ENCODE assay signal across 29 cellular contexts in the genomic region with DNA sequence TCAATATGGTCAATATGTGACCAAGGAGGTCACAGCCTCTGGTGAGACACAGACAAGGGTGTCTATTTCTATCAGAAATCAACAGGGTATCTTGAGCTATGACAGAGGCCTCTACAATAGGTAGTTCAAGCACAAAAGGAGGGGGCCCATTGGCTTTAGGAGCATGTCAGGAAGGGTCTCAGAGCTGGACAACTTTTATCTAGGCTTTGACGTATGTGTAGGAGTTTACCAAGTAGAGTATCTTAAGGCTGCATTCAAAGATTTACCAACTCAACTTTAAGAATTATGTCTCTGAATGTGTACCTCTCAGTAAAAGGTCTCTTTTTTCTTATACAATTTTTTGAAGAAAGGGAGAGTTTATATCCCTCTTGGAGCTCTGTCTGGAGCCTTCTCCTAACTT.
"Had no signal": no experiment of that assay in that cellular context is flagged by ENCODE, and none has a peak within 500 bp of the region (broad histone marks: within the 10 kb centered on the region; RNA-seq: fewer than 3 reads in every experiment).

No MANE protein-coding gene starts in this region.

- H3K27me3 ChIP-seq: pancreas, right lobe of liver, sigmoid colon, testis, tibial artery, upper lobe of left lung, vagina had no signal

- H3K27ac ChIP-seq: neutrophil, pancreas, psoas muscle, right lobe of liver, sigmoid colon, spleen, suprapubic skin, testis, tibial artery, transverse colon, upper lobe of left lung, vagina had no signal

- ATAC-seq: naive thymus-derived CD8-positive, alpha-beta T cell; natural killer cell treated with Interleukin-12 subunit alpha and Interleukin-12 subunit beta and Interleukin-15 and Interleukin-18, amount 100 ng/mL, for 72 hours; pancreas; psoas muscle; right cardiac atrium; right lobe of liver; stimulated activated memory B cell treated with anti-CD40 and anti-IgM and Interleukin-4, amounts not matched to agents 10 μg/mL and 1 μg/mL and 100 μg/mL, for 72 hours; stimulated activated naive CD8-positive, alpha-beta T cell treated with anti-CD3 and anti-CD28 coated beads, Interleukin-15, amount 100 ng/mL, for 72 hours; stimulated activated naive CD8-positive, alpha-beta T cell treated with anti-CD3 and anti-CD28 coated beads, Interleukin-15, Interleukin-2, amounts not matched to agents 100 U/mL and 50 U/mL, for 24 hours had no signal

- H3K36me3 ChIP-seq: neutrophil, pancreas, right lobe of liver, sigmoid colon, spleen, suprapubic skin, tibial artery, transverse colon, upper lobe of left lung, vagina had no signal

- H3K9me3 ChIP-seq: neutrophil, pancreas, psoas muscle, right lobe of liver, suprapubic skin, testis, tibial artery, transverse colon, upper lobe of left lung, vagina had no signal

- H3K4me3 ChIP-seq: pancreas, psoas muscle, right lobe of liver, sigmoid colon, spleen, suprapubic skin, testis, tibial artery, transverse colon, upper lobe of left lung, vagina had no signal

- DNase-seq: naive B cell; naive thymus-derived CD8-positive, alpha-beta T cell; nephron progenitor cell; nucleus accumbens; pancreas; psoas muscle; right cardiac atrium; right lobe of liver; sigmoid colon; small intestine; spleen; stimulated activated CD4-positive, alpha-beta T cell treated with anti-CD3 and anti-CD28 coated beads, Interleukin-12 subunit alpha, Interleukin-12 subunit beta, amount 100 ng/mL, for 4 hours; stimulated activated CD4-positive, alpha-beta T cell treated with anti-CD3 and anti-CD28 coated beads, Interleukin-1b, Interleukin-23, amount 100 ng/mL, for 48 hours; stimulated activated CD4-positive, alpha-beta T cell treated with anti-CD3 and anti-CD28 coated beads, Interleukin-4, amount 100 ng/mL, for 1 hour; stimulated activated CD4-positive, alpha-beta T cell treated with anti-CD3 and anti-CD28 coated beads, Interleukin-4, amount 100 ng/mL, for 4 hours; stimulated activated CD8-positive, alpha-beta memory T cell treated with anti-CD3 and anti-CD28 coated beads, Interleukin-4, amount 100 ng/mL, for 48 hours; stimulated activated naive CD4-positive, alpha-beta T cell; stimulated activated naive CD8-positive, alpha-beta T cell treated with anti-CD3 and anti-CD28 coated beads, Interleukin-15, amount 100 ng/mL, for 72 hours; stimulated activated naive CD8-positive, alpha-beta T cell treated with anti-CD3 and anti-CD28 coated beads, Interleukin-15, Interleukin-2, amounts not matched to agents 100 U/mL and 50 U/mL, for 24 hours; substantia nigra; testis; tibial artery; transverse colon; upper lobe of left lung had no signal

- H3K4me1 ChIP-seq: pancreas, psoas muscle, right lobe of liver, spleen, transverse colon, upper lobe of left lung, vagina had no signal
